18 cellular contexts compared by ENCODE assay signal in the genomic region with DNA sequence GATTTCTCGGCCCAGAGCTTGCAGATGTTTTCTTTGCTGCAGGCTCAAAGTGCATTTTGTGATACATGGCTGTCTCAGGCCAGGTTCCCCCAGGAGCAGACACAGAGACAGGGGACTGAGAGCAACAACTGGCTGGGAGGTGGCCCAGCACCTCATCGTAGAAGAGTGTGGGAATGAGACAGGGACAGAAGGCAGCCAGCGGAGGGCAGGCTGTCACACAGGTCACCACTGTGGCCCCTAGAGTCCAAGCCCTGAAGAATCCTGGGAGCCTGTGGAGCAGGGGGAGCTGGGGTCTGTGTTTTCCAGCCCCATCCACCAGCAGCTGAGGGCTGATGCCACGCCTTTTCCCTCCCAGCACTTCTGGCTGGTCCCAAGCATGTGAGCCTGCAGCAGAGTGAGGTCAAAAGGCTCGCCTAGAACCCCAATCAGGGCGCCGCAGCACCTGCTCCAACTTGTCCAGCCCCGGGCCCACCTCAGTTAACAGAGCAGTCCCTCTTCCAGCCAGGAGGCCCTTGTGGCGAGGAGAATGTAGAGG.
DNase-seq lines count a peak whose midpoint lies in the region; ATAC-seq and TF ChIP-seq lines count a peak whose summit lies in the region.
"Had no signal": no experiment of that assay in that cellular context is flagged by ENCODE, and none has a peak within 500 bp of the region (broad histone marks: within the 10 kb centered on the region; RNA-seq: fewer than 3 reads in every experiment).

No MANE protein-coding gene starts in this region.

- no peak overlapping the region for H3K4me3 ChIP-seq in BLaER1
- no peak overlapping the region for H3K4me3 ChIP-seq in HEK293 (ENCODE audit: low read depth, low read length)
- no peak overlapping the region for H3K4me3 ChIP-seq in stomach
- H3K4me3 ChIP-seq: HAP-1, Peyer's patch had no signal

- no peak for TF ChIP-seq EP300 in stomach (IDR thresholded peaks at IDR 0.05)

- CTCF ChIA-PET in HEK293 (lab: Yijun Ruan, JAX) = interaction anchor here (0.7 to 1.4 kb wide), 7 partner anchors 10 to 1297 kb away, joined by 3 to 7 read pairs (median 3); no protein-coding TSS in a partner anchor

- no peaks in the 10 kb centered on the region for H4K20me1 ChIP-seq in BLaER1

- peak overlapping the region; percentile 91 for H3K27ac ChIP-seq in BLaER1
- no peak overlapping the region for H3K27ac ChIP-seq in HEK293 (ENCODE audit: extremely low read depth, low read depth, low read length)
- H3K27ac ChIP-seq in stomach = no peak overlapping the region
- H3K27ac ChIP-seq: HL-60, Peyer's patch had no signal

- peak overlapping the region; percentile 87 for H3K4me2 ChIP-seq in BLaER1
- H3K4me2 ChIP-seq: SK-N-SH had no signal

- H3K36me3 ChIP-seq in BLaER1 (no peaks in the 10 kb centered on the region), HEK293 (ENCODE audit: control insufficient read depth in 2 of 2, insufficient read depth in 1 of 2, low read length in 2 of 2) (no peaks in the 10 kb centered on the region; a peak in 1 of 3 replicates), stomach (no peaks in the 10 kb centered on the region)
- H3K36me3 ChIP-seq: HAP-1, Peyer's patch had no signal

- ATAC-seq in left lobe of liver = peak; percentile 25
- no peak for ATAC-seq in HG02610 (IDR thresholded peaks at IDR 0.05; ENCODE audit: unreplicated experiment)
- ATAC-seq in HG03439 (IDR thresholded peaks at IDR 0.05; ENCODE audit: unreplicated experiment) = no peak
- ATAC-seq in GM21381 (IDR thresholded peaks at IDR 0.05; ENCODE audit: unreplicated experiment) = no peak

- DNase-seq in UCSD-AML1 (lab: John Stamatoyannopoulos, UW; ENCODE audit: unreplicated experiment) (peak; percentile 45), left lobe of liver (ENCODE audit: low spot score) (no peak), stomach (no peak)
- DNase-seq: C1 segment of cervical spinal cord, NCI-H1417 treated with DMSO at 0.1 percent for 48 hours, NCI-H1930, NCI-H2171, NCI-H446, Peyer's patch, Right ventricle myocardium superior, SK-N-SH had no signal

- POLR2A ChIA-PET in HEK293 (lab: Yijun Ruan, JAX) = no interaction called here

- intact Hi-C loops in stomach (cut with DNase I; ENCODE audit: low total_unique reads) = no loop called here

- peak; percentile 72 for TF ChIP-seq CTCF in HEK293 (tag by site-specific recombination; IDR thresholded peaks at IDR 0.05)
- TF ChIP-seq CTCF in stomach (IDR thresholded peaks at IDR 0.05) = no peak

- H3K9me3 ChIP-seq in BLaER1 (no peaks in the 10 kb centered on the region), HEK293 (ENCODE audit: control insufficient read depth, insufficient read depth, low read depth, low read length) (no peaks in the 10 kb centered on the region), stomach (no peaks in the 10 kb centered on the region)
- H3K9me3 ChIP-seq: HAP-1, Peyer's patch, SK-N-SH had no signal

- H3K4me1 ChIP-seq in BLaER1 (peaks cover 64% of the 10 kb centered on the region), HEK293 (ENCODE audit: control insufficient read depth, insufficient read depth, low read length) (peaks cover 6% of the 10 kb centered on the region), stomach (peaks cover 0 to 25% (median 0%) of the 10 kb centered on the region in 4 donors)
- H3K4me1 ChIP-seq: HAP-1, Peyer's patch had no signal

- H3K27me3 ChIP-seq in BLaER1 (no peaks in the 10 kb centered on the region), stomach (no peaks in the 10 kb centered on the region)
- H3K27me3 ChIP-seq: Peyer's patch had no signal

- no peak overlapping the region; the same call in 1 of the 2 replicates for H3K9ac ChIP-seq in BLaER1
- H3K9ac ChIP-seq: SK-N-SH had no signal

- no peak for TF ChIP-seq POLR2A in stomach (IDR thresholded peaks at IDR 0.05)

- 67 to 91% (median 79%) methylated on average over 8 to 9 of the region's 9 CpGs for WGBS in stomach, 5 donors

TF ChIP-seq in HEK293, 187 proteins besides CTCF, POLR2A, EP300 and RAD21:
- TF ChIP-seq ZNF311 (tag by site-specific recombination; IDR thresholded peaks at IDR 0.05; ENCODE audit: borderline replicate concordance) (no peak), KLF7 (tag by site-specific recombination; IDR thresholded peaks at IDR 0.05; ENCODE audit: borderline replicate concordance) (no peak), PRDM4 (tag by site-specific recombination; IDR thresholded peaks at IDR 0.05) (no peak), ZNF580 (tag by site-specific recombination; IDR thresholded peaks at IDR 0.05) (no peak), KLF16 (tag by site-specific recombination; IDR thresholded peaks at IDR 0.05) (no peak), ZNF239 (tag by site-specific recombination; IDR thresholded peaks at IDR 0.05) (no peak), ZNF157 (tag by site-specific recombination; IDR thresholded peaks at IDR 0.05) (no peak), ZNF155 (tag by site-specific recombination; IDR thresholded peaks at IDR 0.05) (no peak), ZNF785 (tag by site-specific recombination; IDR thresholded peaks at IDR 0.05) (no peak), GFI1B (tag by site-specific recombination; IDR thresholded peaks at IDR 0.05) (no peak), ZNF423 (tag by site-specific recombination; IDR thresholded peaks at IDR 0.05) (no peak), SP3 (tag by site-specific recombination; IDR thresholded peaks at IDR 0.05) (no peak), ZFP37 (tag by site-specific recombination; IDR thresholded peaks at IDR 0.05) (no peak), ZNF529 (tag by site-specific recombination; IDR thresholded peaks at IDR 0.05; ENCODE audit: insufficient replicate concordance) (no peak)
- TF ChIP-seq, protein P1, sequence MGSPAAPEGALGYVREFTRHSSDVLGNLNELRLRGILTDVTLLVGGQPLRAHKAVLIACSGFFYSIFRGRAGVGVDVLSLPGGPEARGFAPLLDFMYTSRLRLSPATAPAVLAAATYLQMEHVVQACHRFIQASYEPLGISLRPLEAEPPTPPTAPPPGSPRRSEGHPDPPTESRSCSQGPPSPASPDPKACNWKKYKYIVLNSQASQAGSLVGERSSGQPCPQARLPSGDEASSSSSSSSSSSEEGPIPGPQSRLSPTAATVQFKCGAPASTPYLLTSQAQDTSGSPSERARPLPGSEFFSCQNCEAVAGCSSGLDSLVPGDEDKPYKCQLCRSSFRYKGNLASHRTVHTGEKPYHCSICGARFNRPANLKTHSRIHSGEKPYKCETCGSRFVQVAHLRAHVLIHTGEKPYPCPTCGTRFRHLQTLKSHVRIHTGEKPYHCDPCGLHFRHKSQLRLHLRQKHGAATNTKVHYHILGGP (tag by site-specific recombination; IDR thresholded peaks at IDR 0.05) = no peak
- TF ChIP-seq, protein P2, sequence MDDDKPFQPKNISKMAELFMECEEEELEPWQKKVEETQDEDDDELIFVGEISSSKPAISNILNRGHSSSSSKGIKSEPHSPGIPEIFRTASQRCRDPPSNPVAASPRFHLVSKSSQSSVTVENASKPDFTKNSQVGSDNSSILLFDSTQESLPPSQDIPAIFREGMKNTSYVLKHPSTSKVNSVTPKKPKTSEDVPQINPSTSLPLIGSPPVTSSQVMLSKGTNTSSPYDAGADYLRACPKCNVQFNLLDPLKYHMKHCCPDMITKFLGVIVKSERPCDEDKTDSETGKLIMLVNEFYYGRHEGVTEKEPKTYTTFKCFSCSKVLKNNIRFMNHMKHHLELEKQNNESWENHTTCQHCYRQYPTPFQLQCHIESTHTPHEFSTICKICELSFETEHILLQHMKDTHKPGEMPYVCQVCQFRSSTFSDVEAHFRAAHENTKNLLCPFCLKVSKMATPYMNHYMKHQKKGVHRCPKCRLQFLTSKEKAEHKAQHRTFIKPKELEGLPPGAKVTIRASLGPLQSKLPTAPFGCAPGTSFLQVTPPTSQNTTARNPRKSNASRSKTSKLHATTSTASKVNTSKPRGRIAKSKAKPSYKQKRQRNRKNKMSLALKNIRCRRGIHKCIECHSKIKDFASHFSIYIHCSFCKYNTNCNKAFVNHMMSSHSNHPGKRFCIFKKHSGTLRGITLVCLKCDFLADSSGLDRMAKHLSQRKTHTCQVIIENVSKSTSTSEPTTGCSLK (tag by site-specific recombination; IDR thresholded peaks at IDR 0.05) = no peak
- TF ChIP-seq, protein P3, sequence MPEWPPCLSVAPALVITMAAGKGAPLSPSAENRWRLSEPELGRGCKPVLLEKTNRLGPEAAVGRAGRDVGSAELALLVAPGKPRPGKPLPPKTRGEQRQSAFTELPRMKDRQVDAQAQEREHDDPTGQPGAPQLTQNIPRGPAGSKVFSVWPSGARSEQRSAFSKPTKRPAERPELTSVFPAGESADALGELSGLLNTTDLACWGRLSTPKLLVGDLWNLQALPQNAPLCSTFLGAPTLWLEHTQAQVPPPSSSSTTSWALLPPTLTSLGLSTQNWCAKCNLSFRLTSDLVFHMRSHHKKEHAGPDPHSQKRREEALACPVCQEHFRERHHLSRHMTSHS (tag by site-specific recombination; IDR thresholded peaks at IDR 0.05) = no peak
TF ChIP-seq in HEK293: peak in this region for 0.
